ENCODE assay signal across 19 cellular contexts in the genomic region with DNA sequence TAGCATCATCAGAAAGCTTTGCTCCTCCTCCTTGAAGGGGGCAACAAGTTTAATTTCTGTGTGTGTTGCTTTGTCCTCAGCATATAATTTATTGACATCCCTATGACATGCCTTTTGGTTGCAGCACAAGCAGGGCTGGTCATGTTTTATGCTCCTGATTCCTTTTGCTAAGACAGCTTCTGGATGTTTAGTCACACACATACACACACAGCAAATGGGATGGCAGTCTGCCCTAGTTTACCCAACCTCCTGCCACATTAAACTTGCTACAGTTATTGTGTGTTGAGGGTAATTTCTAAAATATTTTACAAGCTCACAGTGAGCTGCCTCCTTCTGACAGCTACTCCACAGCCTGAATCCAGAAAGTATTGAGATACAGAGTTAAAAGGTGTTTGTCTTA.
DNase-seq lines count a peak whose midpoint lies in the region; ATAC-seq and TF ChIP-seq lines count a peak whose summit lies in the region.
"Had no signal": no experiment of that assay in that cellular context is flagged by ENCODE, and none has a peak within 500 bp of the region (broad histone marks: within the 10 kb centered on the region; RNA-seq: fewer than 3 reads in every experiment).

No MANE protein-coding gene starts in this region.

- ATAC-seq in GM23338 (no peak), GM21515 (IDR thresholded peaks at IDR 0.05; ENCODE audit: unreplicated experiment) (no peak)
- ATAC-seq: GM12878, K562 had no signal

- H3K9ac ChIP-seq in parathyroid adenoma: no peak overlapping the region

- in situ Hi-C loops in GM13977 (cut with MboI; ENCODE audit: low pct_unique_long_range_greater_than_20kb, low sequenced_read_pairs, unreplicated experiment): no loop called here

- no peaks in the 10 kb centered on the region for H3K36me3 Mint-ChIP-seq in GM23338 (ENCODE audit: low read depth)

- H3K4me1 ChIP-seq in GM23338 (ENCODE audit: insufficient read depth) (peaks cover 12% of the 10 kb centered on the region; the same call in 1 of the 2 replicates), parathyroid adenoma (peaks cover 18% of the 10 kb centered on the region), tibial nerve (no peaks in the 10 kb centered on the region)
- H3K4me1 ChIP-seq: Peyer's patch, SJSA1 had no signal

- H3K36me3 ChIP-seq in GM23338 (ENCODE audit: insufficient read depth): no peaks in the 10 kb centered on the region
- H3K36me3 ChIP-seq in parathyroid adenoma (ENCODE audit: control insufficient read depth, insufficient read depth, low read length): no peaks in the 10 kb centered on the region
- H3K36me3 ChIP-seq in tibial nerve: no peaks in the 10 kb centered on the region
- H3K36me3 ChIP-seq: Peyer's patch, SJSA1 had no signal

- no peaks in the 10 kb centered on the region for H3K9me3 Mint-ChIP-seq in GM23338

- TF ChIP-seq CTCF in AG10803 (conservative IDR thresholded peaks at IDR 0.05; ENCODE audit: low read length) (no peak), GM23338 (conservative IDR thresholded peaks at IDR 0.05; ENCODE audit: low read depth in 2 of 2) (no peak), fibroblast of the aortic adventitia (IDR thresholded peaks at IDR 0.05; ENCODE audit: insufficient read depth, low read length) (no peak), parathyroid adenoma (IDR thresholded peaks at IDR 0.05) (no peak), GM13977 (IDR thresholded peaks at IDR 0.05; ENCODE audit: extremely low read depth, insufficient read depth, missing control alignments) (no peak), tibial nerve (IDR thresholded peaks at IDR 0.05) (no peak)

- DNase-seq in AG10803 (ENCODE audit: low read depth) (peak; percentile 84), GM23338 (ENCODE audit: low spot score) (no peak), fibroblast of the aortic adventitia (ENCODE audit: low read depth) (peak; percentile 45), GM13977 (ENCODE audit: low spot score) (no peak), tibial nerve (ENCODE audit: low spot score in 2 of 2) (no peak)
- DNase-seq: DND-41; MV-4-11; NCI-H187; NCI-H2107; NCI-H510A; NCI-H748 treated with DMSO at 0.1 percent for 48 hours; NK-92 treated with Interleukin-12 subunit alpha and Interleukin-12 subunit beta, amount 100 ng/mL, for 24 hours; Peyer's patch had no signal

- H3K27me3 ChIP-seq in GM23338 (ENCODE audit: insufficient read depth): no peaks in the 10 kb centered on the region
- no peaks in the 10 kb centered on the region for H3K27me3 ChIP-seq in parathyroid adenoma (ENCODE audit: control insufficient read depth, insufficient read depth, low read length)
- no peaks in the 10 kb centered on the region for H3K27me3 ChIP-seq in tibial nerve
- H3K27me3 ChIP-seq: Peyer's patch, SJSA1 had no signal

- no peak for TF ChIP-seq EP300 in tibial nerve (IDR thresholded peaks at IDR 0.05)

- H3K4me1 Mint-ChIP-seq in GM23338: peaks cover 12% of the 10 kb centered on the region

- peak overlapping the region; percentile 89 for H2AFZ ChIP-seq in GM23338
- H2AFZ ChIP-seq in parathyroid adenoma: peak overlapping the region; percentile 50

- H3K4me3 Mint-ChIP-seq in GM23338: no peak overlapping the region

- no peaks in the 10 kb centered on the region for H3K27me3 Mint-ChIP-seq in GM23338 (ENCODE audit: insufficient read depth, low read depth, poor library complexity)

- no peaks in the 10 kb centered on the region for H3K79me2 ChIP-seq in GM23338 (replicated peaks; ENCODE audit: insufficient read depth)
- H3K79me2 ChIP-seq in parathyroid adenoma: no peaks in the 10 kb centered on the region

- H3F3A ChIP-seq in GM23338 (replicated peaks; ENCODE audit: low read depth): no peaks in the 10 kb centered on the region

- H3K9me2 ChIP-seq in GM23338 (ENCODE audit: insufficient read depth): no peaks in the 10 kb centered on the region

- no peak for TF ChIP-seq POLR2A in tibial nerve (IDR thresholded peaks at IDR 0.05)

- H3K9me3 ChIP-seq in parathyroid adenoma (ENCODE audit: control insufficient read depth, low read length) (no peaks in the 10 kb centered on the region), tibial nerve (peaks cover 0 to 4% (median 0%) of the 10 kb centered on the region in 4 donors)
- H3K9me3 ChIP-seq: Peyer's patch, SJSA1 had no signal

- 0 out of 2 replicates have a peak overlapping the region, but pooled peaks have one; percentile 18 for H3K4me2 ChIP-seq in GM23338
- H3K4me2 ChIP-seq in parathyroid adenoma (ENCODE audit: low read length): no peak overlapping the region

- no peaks in the 10 kb centered on the region for H4K20me1 ChIP-seq in GM23338 (replicated peaks; ENCODE audit: insufficient read depth)

- no peak overlapping the region for H3K27ac Mint-ChIP-seq in GM23338

- H3K27ac ChIP-seq in GM23338 (ENCODE audit: low read depth) (no peak overlapping the region), parathyroid adenoma (no peak overlapping the region), tibial nerve (no peak overlapping the region)
- H3K27ac ChIP-seq: C4-2B, Peyer's patch, SJSA1 had no signal

- H3K4me3 ChIP-seq in AG10803 (ENCODE audit: low read length) (no peak overlapping the region), GM23338 (no peak overlapping the region), fibroblast of the aortic adventitia (ENCODE audit: low read depth, low read length) (no peak overlapping the region), parathyroid adenoma (ENCODE audit: low read depth, low read length) (no peak overlapping the region), tibial nerve (no peak overlapping the region)
- H3K4me3 ChIP-seq: GM12878, K562, Peyer's patch, SJSA1 had no signal

TF ChIP-seq in GM23338, 12 proteins besides CTCF, POLR2A, EP300 and RAD21:
- no peak for TF ChIP-seq EZH2phosphoT487 (IDR thresholded peaks at IDR 0.05; ENCODE audit: unreplicated experiment)
- TF ChIP-seq JUNB (IDR thresholded peaks at IDR 0.05; ENCODE audit: unreplicated experiment): no peak
- no peak for TF ChIP-seq POLR2AphosphoS5 (IDR thresholded peaks at IDR 0.05; ENCODE audit: low read depth)
TF ChIP-seq in GM23338: peak in this region for 0.

Comparison
In these comparisons a context has a peak if more than half of its experiments do, and no peak if none do; other contexts are left out.
1. DNase-seq: peak in AG10803 (single experiment) and fibroblast of the aortic adventitia (single experiment); none in GM23338 (single experiment), GM13977 (single experiment) and tibial nerve (0 of 2).